Comparison of ENCODE assay signal across 19 cellular contexts in genomic region chr13:109272595-109273325, GRCh38.
DNase-seq lines count a peak whose midpoint lies in the region; ATAC-seq and TF ChIP-seq lines count a peak whose summit lies in the region.
"Had no signal": no experiment of that assay in that cellular context is flagged by ENCODE, and none has a peak within 500 bp of the region (broad histone marks: within the 10 kb centered on the region; RNA-seq: fewer than 3 reads in every experiment).

No MANE protein-coding gene starts in this region.

- TF ChIP-seq CTCF in Panc1 (IDR thresholded peaks at IDR 0.05) (no peak), epithelial cell of esophagus (IDR thresholded peaks at IDR 0.05; ENCODE audit: insufficient read depth, low read depth, low read length, missing control alignments) (no peak), osteocyte (IDR thresholded peaks at IDR 0.05) (no peak), sigmoid colon (IDR thresholded peaks at IDR 0.05) (no peak)

- DNase-seq in GM23248 (peak; percentile 50), Panc1 (ENCODE audit: low read depth, low spot score) (no peak), epithelial cell of esophagus (ENCODE audit: low read depth) (peak; percentile 36), osteocyte (ENCODE audit: extremely low spot score, unreplicated experiment) (no peak), Kasumi-1 (lab: John Stamatoyannopoulos, UW) (no peak), sigmoid colon (no peak)
- DNase-seq: activated B cell treated with CpG ODN at 0.5 μM for 24 hours; activated CD8-positive, alpha-beta memory T cell treated with anti-CD3 and anti-CD28 coated beads, Interleukin-2, amount 10 ng/mL, durations not matched to agents 7 days and 5 days; activated gamma-delta T cell; anterior cingulate cortex; cortex of kidney; hippocampal formation; NCI-H2081; NCI-H774; stimulated activated CD4-positive, alpha-beta T cell treated with anti-CD3 and anti-CD28 coated beads, Interleukin-15, amount 100 ng/mL, for 24 hours; T-helper 17 cell had no signal

- no peaks in the 10 kb centered on the region for H3K27me3 Mint-ChIP-seq in osteocyte (ENCODE audit: unreplicated experiment)
- H3K27me3 Mint-ChIP-seq: activated B cell treated with CpG ODN at 0.5 μM for 24 hours; activated CD8-positive, alpha-beta memory T cell treated with anti-CD3 and anti-CD28 coated beads, Interleukin-2, amount 10 ng/mL, durations not matched to agents 7 days and 5 days; T-helper 17 cell had no signal

- intact Hi-C loops in Panc1 (cut with micrococcal nuclease; ENCODE audit: unreplicated experiment) = loop anchor here (5.0 to 10.0 kb wide), 4 partner anchors 125 to 842 kb away; no protein-coding TSS in a partner anchor
- intact Hi-C loops in sigmoid colon (cut with DNase I) = no loop called here

- no peaks in the 10 kb centered on the region for H3K9me3 Mint-ChIP-seq in osteocyte (ENCODE audit: unreplicated experiment)
- H3K9me3 Mint-ChIP-seq: activated B cell treated with CpG ODN at 0.5 μM for 24 hours had no signal

- H3F3A ChIP-seq in GM23248 (ENCODE audit: insufficient read depth) = peaks cover 43% of the 10 kb centered on the region

- H3K36me3 Mint-ChIP-seq in osteocyte (ENCODE audit: unreplicated experiment) = no peaks in the 10 kb centered on the region
- H3K36me3 Mint-ChIP-seq: activated CD8-positive, alpha-beta memory T cell treated with anti-CD3 and anti-CD28 coated beads, Interleukin-2, amount 10 ng/mL, durations not matched to agents 7 days and 5 days had no signal

- no peak overlapping the region for H2AFZ ChIP-seq in GM23248

- no peak for TF ChIP-seq POLR2A in sigmoid colon (IDR thresholded peaks at IDR 0.05)

- H3K4me2 ChIP-seq in GM23248 (ENCODE audit: unreplicated experiment) = peak overlapping the region; percentile 81

- TF ChIP-seq EP300 in sigmoid colon (IDR thresholded peaks at IDR 0.05) = no peak

- CTCF ChIA-PET in Panc1 (lab: Charles Lee) = interaction anchor here (1.0 to 1.7 kb wide), 2 partner anchors 127 to 471 kb away, joined by 3 to 7 read pairs; no protein-coding TSS in a partner anchor

- peaks cover 62% of the 10 kb centered on the region for H3K4me1 Mint-ChIP-seq in osteocyte (ENCODE audit: unreplicated experiment)
- H3K4me1 Mint-ChIP-seq: activated B cell treated with CpG ODN at 0.5 μM for 24 hours; activated CD8-positive, alpha-beta memory T cell treated with anti-CD3 and anti-CD28 coated beads, Interleukin-2, amount 10 ng/mL, durations not matched to agents 7 days and 5 days; T-helper 17 cell had no signal

- peak overlapping the region; percentile 52 for H3K27ac ChIP-seq in GM23248
- peak overlapping the region; percentile 92 for H3K27ac ChIP-seq in Panc1 (ENCODE audit: low read length)
- H3K27ac ChIP-seq in sigmoid colon = no peak overlapping the region

- no peaks in the 10 kb centered on the region for H3K79me2 ChIP-seq in GM23248 (ENCODE audit: insufficient read depth)

- no peaks in the 10 kb centered on the region for H3K9me2 ChIP-seq in GM23248 (ENCODE audit: insufficient read depth)

- POLR2A ChIA-PET in Panc1 (lab: Charles Lee) = interaction anchor here (0.5 kb wide), 1 partner anchor 82 kb away, joined by 3 read pairs; no protein-coding TSS in a partner anchor

- peak overlapping the region; percentile 85 for H3K27ac Mint-ChIP-seq in osteocyte (ENCODE audit: unreplicated experiment)
- H3K27ac Mint-ChIP-seq: activated B cell treated with CpG ODN at 0.5 μM for 24 hours; activated CD8-positive, alpha-beta memory T cell treated with anti-CD3 and anti-CD28 coated beads, Interleukin-2, amount 10 ng/mL, durations not matched to agents 7 days and 5 days; progenitor cell of endocrine pancreas; T-helper 17 cell had no signal

- H3K9me3 ChIP-seq in GM23248 (ENCODE audit: low read depth) = no peaks in the 10 kb centered on the region
- no peaks in the 10 kb centered on the region for H3K9me3 ChIP-seq in Panc1 (ENCODE audit: control insufficient read depth, insufficient read depth, low read depth, low read length)
- no peaks in the 10 kb centered on the region for H3K9me3 ChIP-seq in sigmoid colon

- no TSS peak for BruUV-seq in Panc1 (replicated peaks; lab: Mats Ljungman, UMichigan)

- 43 to 52% methylated on average over 6 of the region's 6 CpGs for WGBS in GM23248 (ENCODE audit: low coverage in 1 of 2, low lambda C conversion rate in 2 of 2, missing lambda C conversion rate in 2 of 2), 2 experiments
- WGBS in sigmoid colon, 2 donors = 77 to 78% methylated on average over 6 of the region's 6 CpGs

- H3K27me3 ChIP-seq in GM23248 (replicated peaks; ENCODE audit: insufficient read depth) (no peaks in the 10 kb centered on the region), Panc1 (ENCODE audit: control insufficient read depth, insufficient read depth, low read length) (no peaks in the 10 kb centered on the region), sigmoid colon (no peaks in the 10 kb centered on the region)

- in situ Hi-C loops in GM23248 (cut with MboI) (no loop called here), Panc1 (cut with HindIII; ENCODE audit: low pct_unique_long_range_greater_than_20kb, low sequenced_read_pairs) (no loop called here)

- peak overlapping the region; percentile 59 for H3K4me3 Mint-ChIP-seq in osteocyte (ENCODE audit: unreplicated experiment)
- H3K4me3 Mint-ChIP-seq: activated B cell treated with CpG ODN at 0.5 μM for 24 hours; activated CD8-positive, alpha-beta memory T cell treated with anti-CD3 and anti-CD28 coated beads, Interleukin-2, amount 10 ng/mL, durations not matched to agents 7 days and 5 days; T-helper 17 cell had no signal

- H3K4me3 ChIP-seq in GM23248 (peak overlapping the region; percentile 68), Panc1 (ENCODE audit: low read depth in 2 of 2, low read length in 2 of 2) (peak overlapping the region; percentile 23 to 54), epithelial cell of esophagus (ENCODE audit: low read length) (peak overlapping the region; percentile 73), sigmoid colon (no peak overlapping the region)

- ATAC-seq in Panc1 (no peak), GM18861 (IDR thresholded peaks at IDR 0.05; ENCODE audit: unreplicated experiment) (no peak), GM19467 (IDR thresholded peaks at IDR 0.05; ENCODE audit: unreplicated experiment) (no peak)
- ATAC-seq: activated CD8-positive, alpha-beta memory T cell treated with anti-CD3 and anti-CD28 coated beads, Interleukin-2, amount 10 ng/mL, durations not matched to agents 7 days and 5 days; T-helper 17 cell had no signal

- peaks cover 42% of the 10 kb centered on the region for H3K4me1 ChIP-seq in GM23248 (ENCODE audit: insufficient read depth)
- H3K4me1 ChIP-seq in Panc1 (ENCODE audit: control insufficient read depth, insufficient read depth, low read length) = peaks cover 15% of the 10 kb centered on the region; the same call in 1 of the 2 replicates
- peaks cover 0 to 19% (median 12%) of the 10 kb centered on the region in 4 donors for H3K4me1 ChIP-seq in sigmoid colon

- H3K36me3 ChIP-seq in GM23248 (ENCODE audit: low read depth) = no peaks in the 10 kb centered on the region
- H3K36me3 ChIP-seq in Panc1 (ENCODE audit: control insufficient read depth, insufficient read depth, low read length) = no peaks in the 10 kb centered on the region; the same call in 1 of the 2 replicates
- H3K36me3 ChIP-seq in sigmoid colon = no peaks in the 10 kb centered on the region

- H4K20me1 ChIP-seq in GM23248 (ENCODE audit: insufficient read depth) = no peaks in the 10 kb centered on the region

- peak overlapping the region; percentile 43 for H3K9ac ChIP-seq in GM23248

Comparison
In these comparisons a context has a peak if more than half of its experiments do, and no peak if none do; other contexts are left out.
1. DNase-seq: peak in GM23248 (single experiment) and epithelial cell of esophagus (single experiment); none in Panc1 (single experiment), osteocyte (single experiment), Kasumi-1 (0 of 2) and sigmoid colon (single experiment).
2. H3K27ac ChIP-seq: peak in GM23248 (single experiment) and Panc1 (single experiment); none in sigmoid colon (0 of 4).
3. H3K4me3 ChIP-seq: peak in GM23248 (single experiment), Panc1 (2 of 2) and epithelial cell of esophagus (single experiment); none in sigmoid colon (0 of 4).